ENCODE assay signal across 1 cellular context in the genomic region with DNA sequence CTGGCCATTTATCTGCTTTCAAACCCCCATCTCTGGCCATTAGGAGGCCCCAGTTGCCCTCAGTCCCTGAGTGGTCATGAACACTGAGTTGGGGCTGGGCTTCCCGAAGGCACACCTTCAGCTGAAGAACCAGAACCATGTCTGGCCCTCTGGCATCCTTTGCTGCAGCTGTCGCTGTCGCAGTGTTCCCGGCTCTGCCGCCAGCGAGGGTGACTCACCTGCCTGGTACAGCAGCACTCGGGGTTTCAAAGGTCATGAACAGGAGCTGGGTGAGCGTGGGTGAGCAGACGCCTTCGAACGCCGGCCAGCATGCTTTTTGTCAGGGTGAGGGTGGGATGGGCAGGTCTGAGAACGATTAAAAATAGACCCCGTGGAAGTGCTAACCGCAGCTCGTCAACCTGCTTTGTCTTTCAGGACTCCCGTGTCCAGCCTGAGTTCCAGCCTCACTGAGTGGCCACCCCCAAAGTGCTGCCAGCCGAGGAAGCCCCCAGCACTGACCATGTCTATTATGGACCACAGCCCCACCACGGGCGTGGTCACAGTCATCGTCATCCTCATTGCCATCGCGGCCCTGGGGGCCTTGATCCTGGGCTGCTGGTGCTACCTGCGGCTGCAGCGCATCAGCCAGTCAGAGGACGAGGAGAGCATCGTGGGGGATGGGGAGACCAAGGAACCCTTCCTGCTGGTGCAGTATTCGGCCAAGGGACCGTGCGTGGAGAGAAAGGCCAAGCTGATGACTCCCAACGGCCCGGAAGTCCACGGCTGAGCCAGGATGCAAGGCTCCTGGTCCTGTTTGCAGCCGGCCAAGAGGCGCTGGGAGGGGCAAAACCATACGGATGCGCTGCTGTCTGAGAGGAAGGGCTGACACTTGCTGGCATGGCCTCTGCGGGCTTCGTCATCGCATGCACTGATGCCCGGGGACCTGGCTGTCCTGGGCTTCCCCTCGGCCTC.
TF ChIP-seq lines count a peak whose summit lies in the region.

No MANE protein-coding gene starts in this region.

TF ChIP-seq in HepG2, 621 proteins besides CTCF, POLR2A, EP300 and RAD21 (continued from another document and continues in another):
- TF ChIP-seq ZNF713 (CRISPR knock-in tag; IDR thresholded peaks at IDR 0.05) (no peak), ETV6 (CRISPR knock-in tag; conservative IDR thresholded peaks at IDR 0.05) (peak; percentile 63; the same call in 1 of the 2 replicates), ZNF577 (CRISPR knock-in tag; IDR thresholded peaks at IDR 0.05; ENCODE audit: borderline replicate concordance, low read depth) (no peak), RBM22 (optimal IDR thresholded peaks at IDR 0.05; ENCODE audit: low read length) (peak; percentile 78), GABPA (IDR thresholded peaks at IDR 0.05; ENCODE audit: low read depth, low read length) (no peak), GABPA (CRISPR knock-in tag; IDR thresholded peaks at IDR 0.05; ENCODE audit: low read depth) (no peak), PAXIP1 (CRISPR knock-in tag; conservative IDR thresholded peaks at IDR 0.05) (peak; percentile 78), JUN (CRISPR knock-in tag; IDR thresholded peaks at IDR 0.05) (peak; percentile 96), SP4 (CRISPR knock-in tag; IDR thresholded peaks at IDR 0.05) (0 out of 2 replicates have a peak, but pooled peaks have one; percentile 63), ZSCAN31 (CRISPR knock-in tag; IDR thresholded peaks at IDR 0.05; ENCODE audit: low read depth) (0 out of 2 replicates have a peak, but pooled peaks have one; percentile 70), GATAD1 (CRISPR knock-in tag; IDR thresholded peaks at IDR 0.05) (peak; percentile 63), ZNF724P (CRISPR knock-in tag; IDR thresholded peaks at IDR 0.05; ENCODE audit: borderline replicate concordance) (no peak), ELK4 (CRISPR knock-in tag; IDR thresholded peaks at IDR 0.05; ENCODE audit: borderline replicate concordance) (no peak), ZNF354B (CRISPR knock-in tag; IDR thresholded peaks at IDR 0.05) (0 out of 2 replicates have a peak, but pooled peaks have one; percentile 70), ZNF451 (CRISPR knock-in tag; IDR thresholded peaks at IDR 0.05) (0 out of 2 replicates have a peak, but pooled peaks have one; percentile 28), HIVEP1 (CRISPR knock-in tag; IDR thresholded peaks at IDR 0.05) (peak; percentile 68; the same call in 1 of the 2 replicates), ZSCAN29 (CRISPR knock-in tag; conservative IDR thresholded peaks at IDR 0.05) (peak; percentile 75; the same call in 1 of the 2 replicates), FOXP1 (IDR thresholded peaks at IDR 0.05) (no peak), FOXP1 (CRISPR knock-in tag; IDR thresholded peaks at IDR 0.05) (no peak), MEF2D (CRISPR knock-in tag; IDR thresholded peaks at IDR 0.05) (peak; percentile 54; the same call in 1 of the 2 replicates), DMAP1 (CRISPR knock-in tag; IDR thresholded peaks at IDR 0.05) (peak; percentile 61; the same call in 1 of the 2 replicates), CREB1 (IDR thresholded peaks at IDR 0.05) (no peak), CREB1 (CRISPR knock-in tag; IDR thresholded peaks at IDR 0.05) (no peak), ZNF333 (CRISPR knock-in tag; IDR thresholded peaks at IDR 0.05; ENCODE audit: borderline replicate concordance) (no peak; the same call in 1 of the 2 replicates), HCFC1 (IDR thresholded peaks at IDR 0.05; ENCODE audit: low read depth, low read length) (no peak), GTF2F1 (IDR thresholded peaks at IDR 0.05; ENCODE audit: low read length) (no peak), ZNF83 (CRISPR knock-in tag; IDR thresholded peaks at IDR 0.05; ENCODE audit: borderline replicate concordance) (no peak), KLF16 (CRISPR knock-in tag; IDR thresholded peaks at IDR 0.05) (peak in 1 of 2 experiments; percentile 61; a peak in 1 of 4 replicates), ZNF644 (CRISPR knock-in tag; IDR thresholded peaks at IDR 0.05; ENCODE audit: low read depth) (peak; percentile 52; the same call in 1 of the 2 replicates), PRDM10 (CRISPR knock-in tag; IDR thresholded peaks at IDR 0.05; ENCODE audit: low read depth) (0 out of 2 replicates have a peak, but pooled peaks have one; percentile 32), ZFYVE20 (CRISPR knock-in tag; IDR thresholded peaks at IDR 0.05; ENCODE audit: borderline replicate concordance, low read depth) (0 out of 2 replicates have a peak, but pooled peaks have one; percentile 67), ZNF546 (CRISPR knock-in tag; conservative IDR thresholded peaks at IDR 0.05) (no peak), RARA (CRISPR knock-in tag; IDR thresholded peaks at IDR 0.05) (peak; percentile 81), GFI1 (CRISPR knock-in tag; IDR thresholded peaks at IDR 0.05; ENCODE audit: borderline replicate concordance) (no peak), CBX5 (CRISPR knock-in tag; IDR thresholded peaks at IDR 0.05; ENCODE audit: borderline replicate concordance) (peak; percentile 74; the same call in 1 of the 2 replicates), ZFX (CRISPR knock-in tag; IDR thresholded peaks at IDR 0.05; ENCODE audit: low read depth) (peak; percentile 76), RFX1 (IDR thresholded peaks at IDR 0.05) (no peak), ZBTB7B (CRISPR knock-in tag; IDR thresholded peaks at IDR 0.05) (0 out of 2 replicates have a peak, but pooled peaks have one; percentile 28)
- TF ChIP-seq, protein P1, sequence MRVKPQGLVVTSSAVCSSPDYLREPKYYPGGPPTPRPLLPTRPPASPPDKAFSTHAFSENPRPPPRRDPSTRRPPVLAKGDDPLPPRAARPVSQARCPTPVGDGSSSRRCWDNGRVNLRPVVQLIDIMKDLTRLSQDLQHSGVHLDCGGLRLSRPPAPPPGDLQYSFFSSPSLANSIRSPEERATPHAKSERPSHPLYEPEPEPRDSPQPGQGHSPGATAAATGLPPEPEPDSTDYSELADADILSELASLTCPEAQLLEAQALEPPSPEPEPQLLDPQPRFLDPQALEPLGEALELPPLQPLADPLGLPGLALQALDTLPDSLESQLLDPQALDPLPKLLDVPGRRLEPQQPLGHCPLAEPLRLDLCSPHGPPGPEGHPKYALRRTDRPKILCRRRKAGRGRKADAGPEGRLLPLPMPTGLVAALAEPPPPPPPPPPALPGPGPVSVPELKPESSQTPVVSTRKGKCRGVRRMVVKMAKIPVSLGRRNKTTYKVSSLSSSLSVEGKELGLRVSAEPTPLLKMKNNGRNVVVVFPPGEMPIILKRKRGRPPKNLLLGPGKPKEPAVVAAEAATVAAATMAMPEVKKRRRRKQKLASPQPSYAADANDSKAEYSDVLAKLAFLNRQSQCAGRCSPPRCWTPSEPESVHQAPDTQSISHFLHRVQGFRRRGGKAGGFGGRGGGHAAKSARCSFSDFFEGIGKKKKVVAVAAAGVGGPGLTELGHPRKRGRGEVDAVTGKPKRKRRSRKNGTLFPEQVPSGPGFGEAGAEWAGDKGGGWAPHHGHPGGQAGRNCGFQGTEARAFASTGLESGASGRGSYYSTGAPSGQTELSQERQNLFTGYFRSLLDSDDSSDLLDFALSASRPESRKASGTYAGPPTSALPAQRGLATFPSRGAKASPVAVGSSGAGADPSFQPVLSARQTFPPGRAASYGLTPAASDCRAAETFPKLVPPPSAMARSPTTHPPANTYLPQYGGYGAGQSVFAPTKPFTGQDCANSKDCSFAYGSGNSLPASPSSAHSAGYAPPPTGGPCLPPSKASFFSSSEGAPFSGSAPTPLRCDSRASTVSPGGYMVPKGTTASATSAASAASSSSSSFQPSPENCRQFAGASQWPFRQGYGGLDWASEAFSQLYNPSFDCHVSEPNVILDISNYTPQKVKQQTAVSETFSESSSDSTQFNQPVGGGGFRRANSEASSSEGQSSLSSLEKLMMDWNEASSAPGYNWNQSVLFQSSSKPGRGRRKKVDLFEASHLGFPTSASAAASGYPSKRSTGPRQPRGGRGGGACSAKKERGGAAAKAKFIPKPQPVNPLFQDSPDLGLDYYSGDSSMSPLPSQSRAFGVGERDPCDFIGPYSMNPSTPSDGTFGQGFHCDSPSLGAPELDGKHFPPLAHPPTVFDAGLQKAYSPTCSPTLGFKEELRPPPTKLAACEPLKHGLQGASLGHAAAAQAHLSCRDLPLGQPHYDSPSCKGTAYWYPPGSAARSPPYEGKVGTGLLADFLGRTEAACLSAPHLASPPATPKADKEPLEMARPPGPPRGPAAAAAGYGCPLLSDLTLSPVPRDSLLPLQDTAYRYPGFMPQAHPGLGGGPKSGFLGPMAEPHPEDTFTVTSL (CRISPR knock-in tag; IDR thresholded peaks at IDR 0.05; ENCODE audit: borderline replicate concordance), result no peak
- TF ChIP-seq, protein P2, sequence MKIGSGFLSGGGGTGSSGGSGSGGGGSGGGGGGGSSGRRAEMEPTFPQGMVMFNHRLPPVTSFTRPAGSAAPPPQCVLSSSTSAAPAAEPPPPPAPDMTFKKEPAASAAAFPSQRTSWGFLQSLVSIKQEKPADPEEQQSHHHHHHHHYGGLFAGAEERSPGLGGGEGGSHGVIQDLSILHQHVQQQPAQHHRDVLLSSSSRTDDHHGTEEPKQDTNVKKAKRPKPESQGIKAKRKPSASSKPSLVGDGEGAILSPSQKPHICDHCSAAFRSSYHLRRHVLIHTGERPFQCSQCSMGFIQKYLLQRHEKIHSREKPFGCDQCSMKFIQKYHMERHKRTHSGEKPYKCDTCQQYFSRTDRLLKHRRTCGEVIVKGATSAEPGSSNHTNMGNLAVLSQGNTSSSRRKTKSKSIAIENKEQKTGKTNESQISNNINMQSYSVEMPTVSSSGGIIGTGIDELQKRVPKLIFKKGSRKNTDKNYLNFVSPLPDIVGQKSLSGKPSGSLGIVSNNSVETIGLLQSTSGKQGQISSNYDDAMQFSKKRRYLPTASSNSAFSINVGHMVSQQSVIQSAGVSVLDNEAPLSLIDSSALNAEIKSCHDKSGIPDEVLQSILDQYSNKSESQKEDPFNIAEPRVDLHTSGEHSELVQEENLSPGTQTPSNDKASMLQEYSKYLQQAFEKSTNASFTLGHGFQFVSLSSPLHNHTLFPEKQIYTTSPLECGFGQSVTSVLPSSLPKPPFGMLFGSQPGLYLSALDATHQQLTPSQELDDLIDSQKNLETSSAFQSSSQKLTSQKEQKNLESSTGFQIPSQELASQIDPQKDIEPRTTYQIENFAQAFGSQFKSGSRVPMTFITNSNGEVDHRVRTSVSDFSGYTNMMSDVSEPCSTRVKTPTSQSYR (CRISPR knock-in tag; IDR thresholded peaks at IDR 0.05; ENCODE audit: borderline replicate concordance), result no peak
- TF ChIP-seq, protein P3, sequence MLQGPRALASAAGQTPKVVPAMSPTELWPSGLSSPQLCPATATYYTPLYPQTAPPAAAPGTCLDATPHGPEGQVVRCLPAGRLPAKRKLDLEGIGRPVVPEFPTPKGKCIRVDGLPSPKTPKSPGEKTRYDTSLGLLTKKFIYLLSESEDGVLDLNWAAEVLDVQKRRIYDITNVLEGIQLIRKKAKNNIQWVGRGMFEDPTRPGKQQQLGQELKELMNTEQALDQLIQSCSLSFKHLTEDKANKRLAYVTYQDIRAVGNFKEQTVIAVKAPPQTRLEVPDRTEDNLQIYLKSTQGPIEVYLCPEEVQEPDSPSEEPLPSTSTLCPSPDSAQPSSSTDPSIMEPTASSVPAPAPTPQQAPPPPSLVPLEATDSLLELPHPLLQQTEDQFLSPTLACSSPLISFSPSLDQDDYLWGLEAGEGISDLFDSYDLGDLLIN (CRISPR knock-in tag; IDR thresholded peaks at IDR 0.05; ENCODE audit: borderline replicate concordance), result no peak
